In genomic region chr18:77021075-77021474, GRCh38 we compare ENCODE assay signal across 20 cellular contexts.
DNase-seq lines count a peak whose midpoint lies in the region; ATAC-seq and TF ChIP-seq lines count a peak whose summit lies in the region.
"Had no signal": no experiment of that assay in that cellular context is flagged by ENCODE, and none has a peak within 500 bp of the region (broad histone marks: within the 10 kb centered on the region; RNA-seq: fewer than 3 reads in every experiment).

No MANE protein-coding gene starts in this region.

- H2AFZ ChIP-seq in Loucy (ENCODE audit: low read length) = peak overlapping the region; percentile 18; the same call in 1 of the 2 replicates
- no peak overlapping the region for H2AFZ ChIP-seq in osteoblast (ENCODE audit: low read length)
- H2AFZ ChIP-seq: GM23338 had no signal

- H3K36me3 ChIP-seq in BLaER1 treated with 17β-estradiol and CSF1 and Interleukin-3, amounts not matched to agents 10 nM and 100 nM = peaks cover 56 to 97% (median 82%) of the 10 kb centered on the region in 11 experiments
- no peaks in the 10 kb centered on the region for H3K36me3 ChIP-seq in Loucy (ENCODE audit: insufficient read depth, low read length)
- H3K36me3 ChIP-seq in osteoblast (ENCODE audit: insufficient read depth, low read length) = no peaks in the 10 kb centered on the region

- peak overlapping the region; percentile 4 to 65 for H3K27ac Mint-ChIP-seq in effector memory CD8-positive, alpha-beta T cell
- H3K27ac Mint-ChIP-seq: GM23338 had no signal

- peak overlapping the region in 1 of 10 experiments; percentile 19; a peak in 2 of 20 replicates for H3K4me3 ChIP-seq in BLaER1 treated with 17β-estradiol and CSF1 and Interleukin-3, amounts not matched to agents 10 nM and 100 nM
- H3K4me3 ChIP-seq in Loucy (ENCODE audit: low read length, poor library complexity, severe bottlenecking) (peak overlapping the region; percentile 13), osteoblast (ENCODE audit: insufficient read depth, low read length) (no peak overlapping the region)
- H3K4me3 ChIP-seq: GM23338 had no signal

- ATAC-seq in effector memory CD8-positive, alpha-beta T cell (replicated peaks) = no peak
- ATAC-seq: GM23338, PC-3 had no signal

- no peak overlapping the region for H3K4me3 Mint-ChIP-seq in effector memory CD8-positive, alpha-beta T cell
- H3K4me3 Mint-ChIP-seq: GM23338 had no signal

- no peaks in the 10 kb centered on the region for H3K27me3 Mint-ChIP-seq in effector memory CD8-positive, alpha-beta T cell

- TF ChIP-seq CTCF in Loucy (conservative IDR thresholded peaks at IDR 0.05; ENCODE audit: low read length) (no peak), osteoblast (IDR thresholded peaks at IDR 0.05; ENCODE audit: extremely low read depth, low read depth, low read length) (no peak)

- peaks cover 45 to 51% of the 10 kb centered on the region in 2 donors for H3K4me1 Mint-ChIP-seq in effector memory CD8-positive, alpha-beta T cell (ENCODE audit: low read depth in 2 of 2)

- no peaks in the 10 kb centered on the region for H3K9me2 ChIP-seq in Loucy (replicated peaks; ENCODE audit: low read depth, low read length)

- no peak for DNase-seq in effector memory CD8-positive, alpha-beta T cell
- DNase-seq in osteoblast (ENCODE audit: insufficient read length, low spot score, missing footprints) (peak; percentile 14), RPMI8226 (no peak), NCI-H187 (lab: John Stamatoyannopoulos, UW) (no peak), NCI-H510A treated with DMSO at 0.1 percent for 48 hours (lab: John Stamatoyannopoulos, UW) (no peak)
- DNase-seq: Calu3; CD8-positive, alpha-beta memory T cell; DMS153; HCEC 1CT; KG1; NCI-H1105; NCI-H146; NCI-H2029 treated with DMSO at 0.1 percent for 48 hours; NCI-H226; NCI-H524; PC-3; SHP77 had no signal

- peaks cover 0 to 9% (median 0%) of the 10 kb centered on the region in 11 experiments; a peak in 6 of 22 replicates for H3K9me3 ChIP-seq in BLaER1 treated with 17β-estradiol and CSF1 and Interleukin-3, amounts not matched to agents 10 nM and 100 nM (replicated peaks in 1 of 11)
- H3K9me3 ChIP-seq in Loucy (ENCODE audit: insufficient read depth, low read depth, low read length) (no peaks in the 10 kb centered on the region), osteoblast (ENCODE audit: low read depth, low read length) (no peaks in the 10 kb centered on the region)

- H3K79me2 ChIP-seq in Loucy (ENCODE audit: insufficient read depth, low read length) = no peaks in the 10 kb centered on the region
- no peaks in the 10 kb centered on the region for H3K79me2 ChIP-seq in osteoblast (ENCODE audit: insufficient read depth, low read length)

- peak overlapping the region in 7 of 11 experiments; percentile 11 to 72 (median 43); a peak in 12 of 22 replicates for H3K27ac ChIP-seq in BLaER1 treated with 17β-estradiol and CSF1 and Interleukin-3, amounts not matched to agents 10 nM and 100 nM
- no peak overlapping the region for H3K27ac ChIP-seq in osteoblast (ENCODE audit: low read depth, low read length)

- peak overlapping the region; percentile 29 to 90 (median 80) for H3K4me2 ChIP-seq in BLaER1 treated with 17β-estradiol and CSF1 and Interleukin-3, amounts not matched to agents 10 nM and 100 nM
- H3K4me2 ChIP-seq in Loucy (ENCODE audit: low read depth, low read length, poor library complexity, severe bottlenecking) = peak overlapping the region; percentile 54
- H3K4me2 ChIP-seq in osteoblast (ENCODE audit: insufficient read depth, low read length) = no peak overlapping the region
- H3K4me2 ChIP-seq: GM23338 had no signal

- H3K4me1 ChIP-seq in BLaER1 treated with 17β-estradiol and CSF1 and Interleukin-3, amounts not matched to agents 10 nM and 100 nM = peaks cover 57 to 74% (median 63%) of the 10 kb centered on the region in 10 experiments
- H3K4me1 ChIP-seq in Loucy (ENCODE audit: insufficient read depth, low read length, poor library complexity, severe bottlenecking) (peaks cover 34% of the 10 kb centered on the region), osteoblast (ENCODE audit: insufficient read depth, low read length) (no peaks in the 10 kb centered on the region)

- peaks cover 53 to 98% (median 87%) of the 10 kb centered on the region in 11 experiments; a peak in 21 of 22 replicates for H4K20me1 ChIP-seq in BLaER1 treated with 17β-estradiol and CSF1 and Interleukin-3, amounts not matched to agents 10 nM and 100 nM
- no peaks in the 10 kb centered on the region for H4K20me1 ChIP-seq in Loucy (ENCODE audit: insufficient read depth, low read length, poor library complexity, severe bottlenecking)
- H4K20me1 ChIP-seq in osteoblast (ENCODE audit: insufficient read depth, low read length) = no peaks in the 10 kb centered on the region

- H3F3A ChIP-seq in Loucy (ENCODE audit: low read depth) = no peaks in the 10 kb centered on the region

- peak overlapping the region in 3 of 11 experiments; percentile 32 to 58 (median 39); a peak in 6 of 22 replicates for H3K9ac ChIP-seq in BLaER1 treated with 17β-estradiol and CSF1 and Interleukin-3, amounts not matched to agents 10 nM and 100 nM
- peak overlapping the region; percentile 8 for H3K9ac ChIP-seq in Loucy (ENCODE audit: low read depth, low read length, poor library complexity, severe bottlenecking)

- no peaks in the 10 kb centered on the region for H3K27me3 ChIP-seq in BLaER1 treated with 17β-estradiol and CSF1 and Interleukin-3, amounts not matched to agents 10 nM and 100 nM
- H3K27me3 ChIP-seq in Loucy (ENCODE audit: insufficient read depth, low read length, poor library complexity, severe bottlenecking) (no peaks in the 10 kb centered on the region), osteoblast (ENCODE audit: insufficient read depth, low read length) (no peaks in the 10 kb centered on the region)

- H3K36me3 Mint-ChIP-seq in effector memory CD8-positive, alpha-beta T cell (ENCODE audit: insufficient read depth) = peaks cover 64% of the 10 kb centered on the region

- H3K9me3 Mint-ChIP-seq in effector memory CD8-positive, alpha-beta T cell = peaks cover 0 to 5% of the 10 kb centered on the region in 2 donors
